ENCODE assay signal across 26 cellular contexts in genomic region chr18:74314759-74315463, GRCh38. TPM values are rescaled to one million over a fixed set of nuclear protein-coding genes. Genes with fewer than 3 reads are reported as not detected.
DNase-seq lines count a peak whose midpoint lies in the region; ATAC-seq, FAIRE-seq and TF ChIP-seq lines count a peak whose summit lies in the region.
"Had no signal": no experiment of that assay in that cellular context is flagged by ENCODE, and none has a peak within 500 bp of the region (broad histone marks: within the 10 kb centered on the region; RNA-seq: fewer than 3 reads in every experiment).

No MANE protein-coding gene starts in this region.

- H3K4me1 ChIP-seq in SK-N-SH (ENCODE audit: control insufficient read depth in 1 of 2, insufficient read depth in 2 of 2, low read depth in 1 of 2, low read length in 1 of 2) (no peaks in the 10 kb centered on the region), heart right ventricle (peaks cover 0 to 30% (median 3%) of the 10 kb centered on the region in 9 donors), right atrium auricular region (peaks cover 0 to 5% of the 10 kb centered on the region in 2 donors), left ventricle myocardium inferior (peaks cover 34% of the 10 kb centered on the region), kidney (ENCODE audit: control insufficient read depth in 1 of 2, insufficient read depth in 1 of 2, low read depth in 1 of 2, low read length in 2 of 2) (peaks cover 0 to 9% of the 10 kb centered on the region in 2 donors), mucosa of descending colon (ENCODE audit: low read depth) (no peaks in the 10 kb centered on the region)

- no peaks in the 10 kb centered on the region for H4K20me1 ChIP-seq in SK-N-SH (ENCODE audit: insufficient read depth)

- H3K27ac ChIP-seq in SK-N-SH (ENCODE audit: low read depth in 2 of 2, low read length in 1 of 2), result no peak overlapping the region
- no peak overlapping the region for H3K27ac ChIP-seq in heart right ventricle
- no peak overlapping the region for H3K27ac ChIP-seq in right atrium auricular region
- H3K27ac ChIP-seq in left ventricle myocardium inferior (replicated peaks), result peak overlapping the region; percentile 37
- H3K27ac ChIP-seq in kidney (ENCODE audit: low read depth in 2 of 2, low read length in 2 of 2), result no peak overlapping the region

- H3K36me3 ChIP-seq in SK-N-SH (replicated peaks in 1 of 2; ENCODE audit: control insufficient read depth in 1 of 2, insufficient read depth in 2 of 2, low read length in 1 of 2) (no peaks in the 10 kb centered on the region), heart right ventricle (no peaks in the 10 kb centered on the region), right atrium auricular region (no peaks in the 10 kb centered on the region), left ventricle myocardium inferior (no peaks in the 10 kb centered on the region), kidney (ENCODE audit: control insufficient read depth in 1 of 2, insufficient read depth in 2 of 2, low read length in 2 of 2) (no peaks in the 10 kb centered on the region), mucosa of descending colon (ENCODE audit: low read depth) (no peaks in the 10 kb centered on the region)
- H3K36me3 ChIP-seq: SJSA1 had no signal

- ATAC-seq in SK-N-SH treated with all-trans-retinoic acid at 6 μM for 48 hours (no peak), heart right ventricle (peak in 5 of 8 donors; percentile 33 to 62 (median 49)), mucosa of descending colon (no peak)
- ATAC-seq: PC-3 had no signal

- no peak overlapping the region for H3K4me3 ChIP-seq in SK-N-SH (ENCODE audit: low read depth in 2 of 2, low read length in 1 of 2)
- H3K4me3 ChIP-seq in heart right ventricle, result no peak overlapping the region
- no peak overlapping the region for H3K4me3 ChIP-seq in right atrium auricular region
- no peak overlapping the region for H3K4me3 ChIP-seq in left ventricle myocardium inferior
- no peak overlapping the region for H3K4me3 ChIP-seq in kidney (ENCODE audit: low read length in 2 of 2)
- H3K4me3 ChIP-seq in mucosa of descending colon, result no peak overlapping the region
- H3K4me3 ChIP-seq: SJSA1 had no signal

- no peak overlapping the region for H3K9ac ChIP-seq in SK-N-SH
- H3K9ac ChIP-seq in kidney (ENCODE audit: low read length in 2 of 2), result no peak overlapping the region

- no peaks in the 10 kb centered on the region for H3K9me2 ChIP-seq in SK-N-SH

- peak overlapping the region; percentile 35; the same call in 1 of the 2 replicates for H2AFZ ChIP-seq in SK-N-SH (ENCODE audit: low read depth)

- TF ChIP-seq CTCF in SK-N-SH (IDR thresholded peaks at IDR 0.05) (no peak), heart right ventricle (IDR thresholded peaks at IDR 0.05) (no peak), right atrium auricular region (IDR thresholded peaks at IDR 0.05) (no peak), left ventricle myocardium inferior (IDR thresholded peaks at IDR 0.05; ENCODE audit: borderline replicate concordance) (no peak), kidney (IDR thresholded peaks at IDR 0.05; ENCODE audit: borderline replicate concordance, extremely low read depth, insufficient read depth) (no peak), mucosa of descending colon (IDR thresholded peaks at IDR 0.05) (no peak)

- H3K79me2 ChIP-seq in SK-N-SH (ENCODE audit: insufficient read depth), result no peaks in the 10 kb centered on the region

- CTCF ChIA-PET in SK-N-SH (lab: Yijun Ruan, JAX), result no interaction called here

- no peaks in the 10 kb centered on the region for H3F3A ChIP-seq in SK-N-SH (replicated peaks; ENCODE audit: insufficient read depth)

- no peak for TF ChIP-seq RAD21 in SK-N-SH (IDR thresholded peaks at IDR 0.05; ENCODE audit: low read length)

- 23% methylated on average over 22 of the region's 22 CpGs for WGBS in SK-N-SH (ENCODE audit: low lambda C conversion rate)
- WGBS in heart right ventricle, 2 donors, result 77 to 78% methylated on average over 22 of the region's 22 CpGs

- POLR2A ChIA-PET in SK-N-SH (lab: Yijun Ruan, JAX), result no interaction called here

- TF ChIP-seq EP300 in SK-N-SH (IDR thresholded peaks at IDR 0.05; ENCODE audit: borderline replicate concordance in 1 of 2, low read depth in 1 of 2, low read length in 1 of 2), result no peak

- H3K9me3 ChIP-seq in SK-N-SH (no peaks in the 10 kb centered on the region), heart right ventricle (no peaks in the 10 kb centered on the region), right atrium auricular region (no peaks in the 10 kb centered on the region), left ventricle myocardium inferior (replicated peaks) (no peaks in the 10 kb centered on the region), kidney (ENCODE audit: control insufficient read depth in 1 of 2, low read length in 2 of 2) (no peaks in the 10 kb centered on the region), mucosa of descending colon (no peaks in the 10 kb centered on the region)
- H3K9me3 ChIP-seq: SJSA1 had no signal

- FAIRE-seq in kidney (lab: Jason Lieb, UNC), result no peak
- FAIRE-seq: GM12892, H54 had no signal

- H3K27me3 ChIP-seq in SK-N-SH (ENCODE audit: insufficient read depth) (peaks cover 15% of the 10 kb centered on the region; the same call in 1 of the 2 replicates), heart right ventricle (no peaks in the 10 kb centered on the region), right atrium auricular region (no peaks in the 10 kb centered on the region), left ventricle myocardium inferior (ENCODE audit: low read depth) (no peaks in the 10 kb centered on the region)
- H3K27me3 ChIP-seq: SJSA1 had no signal

- intact Hi-C loops in heart right ventricle (cut with DNase I), result no loop called here
- intact Hi-C loops in left ventricle myocardium inferior (cut with micrococcal nuclease), result no loop called here
- intact Hi-C loops in kidney (cut with DNase I), result no loop called here
- intact Hi-C loops in mucosa of descending colon (cut with DNase I, micrococcal nuclease), result no loop called here

- DNase-seq in SK-N-SH, result no peak
- DNase-seq in heart right ventricle, result peak in 1 of 2 donors; percentile 26
- no peak for DNase-seq in right atrium auricular region (ENCODE audit: low spot score)
- DNase-seq in left ventricle myocardium inferior, result no peak
- DNase-seq in kidney, result no peak
- DNase-seq in mucosa of descending colon, result no peak
- DNase-seq: 8988T, DMS153, DND-41, KBM-7, MV-4-11, NCI-H1105, NCI-H1436 treated with DMSO at 0.1 percent for 48 hours, NCI-H187 treated with DMSO at 0.1 percent for 48 hours, NCI-H2171 treated with DMSO at 0.1 percent for 48 hours, NCI-H345, NCI-H510A treated with DMSO at 0.1 percent for 48 hours, PC-3 had no signal

- no peak overlapping the region for H3K4me2 ChIP-seq in SK-N-SH

TF ChIP-seq in SK-N-SH, 30 proteins besides CTCF, POLR2A, EP300 and RAD21 (continues in another document):
- TF ChIP-seq POLR2AphosphoS5 (IDR thresholded peaks at IDR 0.05; ENCODE audit: low read depth, low read length) (no peak), TCF12 (IDR thresholded peaks at IDR 0.05) (no peak), IRF3 (IDR thresholded peaks at IDR 0.05; ENCODE audit: low read depth, low read length) (no peak), YY1 (IDR thresholded peaks at IDR 0.05; ENCODE audit: low read depth) (no peak)

TF ChIP-seq in SK-N-SH treated with all-trans-retinoic acid at 6 μM for 48 hours, 23 proteins besides CTCF, POLR2A, EP300 and RAD21 (continues in another document):
- TF ChIP-seq CSDC2 (CRISPR knock-in tag; IDR thresholded peaks at IDR 0.05) (no peak), PPARA (CRISPR knock-in tag; IDR thresholded peaks at IDR 0.05; ENCODE audit: borderline replicate concordance) (no peak), RARB (CRISPR knock-in tag; IDR thresholded peaks at IDR 0.05) (no peak), ZC3H10 (CRISPR knock-in tag; IDR thresholded peaks at IDR 0.05) (no peak), BACH2 (CRISPR knock-in tag; IDR thresholded peaks at IDR 0.05; ENCODE audit: borderline replicate concordance) (no peak), TOX (CRISPR knock-in tag; IDR thresholded peaks at IDR 0.05; ENCODE audit: borderline replicate concordance) (no peak), ZFP3 (CRISPR knock-in tag; IDR thresholded peaks at IDR 0.05) (no peak), POU6F1 (CRISPR knock-in tag; IDR thresholded peaks at IDR 0.05; ENCODE audit: borderline replicate concordance, low read depth) (no peak), ZNF8 (CRISPR knock-in tag; IDR thresholded peaks at IDR 0.05) (no peak), GLIS3 (CRISPR knock-in tag; IDR thresholded peaks at IDR 0.05) (no peak), SNAI2 (CRISPR knock-in tag; IDR thresholded peaks at IDR 0.05) (no peak), ZFP30 (CRISPR knock-in tag; IDR thresholded peaks at IDR 0.05) (no peak), TCF4 (CRISPR knock-in tag; IDR thresholded peaks at IDR 0.05; ENCODE audit: borderline replicate concordance) (no peak)

RNA-seq across cellular contexts. Expression of gene C18orf63, which starts 0.7 kb away (rescaled TPM):
- not detected in 2 replicates for polyA plus RNA-seq in SK-N-SH (2012; rRNA removed)
- not detected in 2 replicates for polyA plus RNA-seq in SK-N-SH (2012; cell fraction: cytosol; rRNA removed)
- polyA plus RNA-seq in SK-N-SH (2012; cell fraction: nucleus; rRNA removed), result not detected in 2 replicates
- not detected for total RNA-seq in heart right ventricle
- polyA plus RNA-seq in heart right ventricle, result not detected
- not detected for total RNA-seq in right atrium auricular region
- not detected for total RNA-seq in left ventricle myocardium inferior
- not detected for total RNA-seq in kidney
- not detected for polyA plus RNA-seq in kidney (ENCODE audit: insufficient read depth, low read depth, low replicate concordance)
- total RNA-seq in mucosa of descending colon, result not detected
- total RNA-seq: HT-29, LHCN-M2, MCF 10A, PC-3, SJSA1 had no signal
- polyA plus RNA-seq: BJ had no signal

RNA-seq across cellular contexts. Expression of gene CYB5A, which starts 23.1 kb away (rescaled TPM):
- polyA plus RNA-seq in SK-N-SH (2012; rRNA removed) (39.0 and 42.1 TPM in 2 replicates), heart right ventricle (10 to 100 TPM; 40.4 to 47.5 TPM), kidney (ENCODE audit: insufficient read depth, low read depth, low replicate concordance) (1,143 TPM)
- 37.2 and 43.2 TPM in 2 replicates for polyA plus RNA-seq in SK-N-SH (2012; cell fraction: cytosol; rRNA removed)
- 10.5 and 19.3 TPM in 2 replicates for polyA plus RNA-seq in SK-N-SH (2012; cell fraction: nucleus; rRNA removed)
- total RNA-seq in heart right ventricle (100 to 1,000 TPM in 2 of 10 donors, 10 to 100 TPM in 8; 61.0 to 121 (median 78.0) TPM), right atrium auricular region (10 to 100 TPM; 71.3 to 73.5 TPM), left ventricle myocardium inferior (105 TPM), kidney (243 TPM), mucosa of descending colon (100 to 1,000 TPM; 123 to 183 (median 126) TPM)

Comparison
In these comparisons a context has a peak if more than half of its experiments do, and no peak if none do; other contexts are left out.
1. ATAC-seq: peak in heart right ventricle (5 of 8); none in SK-N-SH treated with all-trans-retinoic acid at 6 μM for 48 hours (single experiment) and mucosa of descending colon (single experiment).